8 cellular contexts compared by ENCODE assay signal in genomic region chr17:31488264-31488981, GRCh38.
DNase-seq lines count a peak whose midpoint lies in the region; ATAC-seq and TF ChIP-seq lines count a peak whose summit lies in the region.

No MANE protein-coding gene starts in this region.

- DNase-seq in activated T-cell treated with anti-CD3 and anti-CD28 coated beads, Interleukin-2, amount 50 U/mL, for 24 hours = no peak
- no peak for DNase-seq in left cardiac atrium
- DNase-seq in sciatic nerve (ENCODE audit: low spot score) = no peak
- no peak for DNase-seq in middle frontal gyrus (ENCODE audit: extremely low spot score, low spot score)
- DNase-seq in NK-92 (lab: John Stamatoyannopoulos, UW; ENCODE audit: unreplicated experiment) = no peak

- H3K4me3 Mint-ChIP-seq in activated T-cell treated with anti-CD3 and anti-CD28 coated beads, Interleukin-2, amount 50 U/mL, for 24 hours = peak overlapping the region; percentile 87

- peak overlapping the region; percentile 79 for H3K27ac ChIP-seq in 22Rv1

- H3K36me3 Mint-ChIP-seq in activated T-cell treated with anti-CD3 and anti-CD28 coated beads, Interleukin-2, amount 50 U/mL, for 24 hours (ENCODE audit: low read depth) = peaks cover 5% of the 10 kb centered on the region

- peak; percentile 11 for ATAC-seq in GM19324 (IDR thresholded peaks at IDR 0.05; ENCODE audit: low FRiP score, unreplicated experiment)
- peak; percentile 21 for ATAC-seq in HG03521 (IDR thresholded peaks at IDR 0.05; ENCODE audit: unreplicated experiment)
- ATAC-seq in left cardiac atrium = peak; percentile 5 to 6
- ATAC-seq in sciatic nerve = peak; percentile 20

- intact Hi-C loops in left cardiac atrium (cut with DNase I) = no loop called here
- intact Hi-C loops in sciatic nerve (cut with DNase I) = no loop called here

- TF ChIP-seq CTCF in 22Rv1 (IDR thresholded peaks at IDR 0.05) = no peak

- H3K27me3 Mint-ChIP-seq in activated T-cell treated with anti-CD3 and anti-CD28 coated beads, Interleukin-2, amount 50 U/mL, for 24 hours = no peaks in the 10 kb centered on the region

- peak overlapping the region; percentile 83 for H3K27ac Mint-ChIP-seq in activated T-cell treated with anti-CD3 and anti-CD28 coated beads, Interleukin-2, amount 50 U/mL, for 24 hours

- no peaks in the 10 kb centered on the region for H3K9me3 Mint-ChIP-seq in activated T-cell treated with anti-CD3 and anti-CD28 coated beads, Interleukin-2, amount 50 U/mL, for 24 hours

- peaks cover 56% of the 10 kb centered on the region for H3K4me1 Mint-ChIP-seq in activated T-cell treated with anti-CD3 and anti-CD28 coated beads, Interleukin-2, amount 50 U/mL, for 24 hours (ENCODE audit: low read depth)
